ENCODE assay signal across 28 cellular contexts in genomic region chr1:223057569-223058093, GRCh38.
"Had no signal": no experiment of that assay in that cellular context is flagged by ENCODE, and none has a peak within 500 bp of the region (broad histone marks: within the 10 kb centered on the region; RNA-seq: fewer than 3 reads in every experiment).

No MANE protein-coding gene starts in this region.

- H3K36me3 ChIP-seq: breast epithelium, MG63, Peyer's patch, SJSA1 had no signal

- H3K27ac ChIP-seq: body of pancreas, breast epithelium, Peyer's patch, SJSA1 had no signal

- H3K9me2 ChIP-seq: SK-N-SH had no signal

- H3K9me3 ChIP-seq: body of pancreas, breast epithelium, MG63, Peyer's patch, SJSA1, SK-N-SH had no signal

- H3K4me2 ChIP-seq: SK-N-SH had no signal

- H3K9ac ChIP-seq: SK-N-SH had no signal

- ATAC-seq: activated CD4-positive, alpha-beta T cell treated with anti-CD3 and anti-CD28 coated beads for 36 hours; activated CD4-positive, CD25-positive, alpha-beta regulatory T cell treated with anti-CD3 and anti-CD28 coated beads, Interleukin-2, amount 50 U/mL, for 24 hours; activated CD8-positive, alpha-beta T cell treated with anti-CD3 and anti-CD28 coated beads, Interleukin-2, amount 10 ng/mL, durations not matched to agents 7 days and 5 days; body of pancreas; PC-3 had no signal

- H3K4me3 ChIP-seq: body of pancreas, breast epithelium, MG63, Peyer's patch, SJSA1 had no signal

- H3K27me3 ChIP-seq: body of pancreas, breast epithelium, Peyer's patch, SJSA1 had no signal

- H3K4me1 ChIP-seq: body of pancreas, breast epithelium, Peyer's patch, SJSA1 had no signal

- DNase-seq: activated CD4-positive, alpha-beta T cell treated with anti-CD3 and anti-CD28 coated beads for 36 hours; activated CD4-positive, alpha-beta T cell treated with anti-CD3 and anti-CD28 coated beads, Interleukin-2, amount 10 ng/mL, durations not matched to agents 7 days and 5 days; activated CD4-positive, alpha-beta T cell treated with anti-CD3 and anti-CD28 coated beads, Interleukin-2, amount 50 U/mL, for 48 hours; activated CD8-positive, alpha-beta T cell treated with anti-CD3 and anti-CD28 coated beads, Interleukin-2, amount 10 ng/mL, durations not matched to agents 7 days and 5 days; activated gamma-delta T cell; activated naive CD4-positive, alpha-beta T cell treated with Interleukin-2 at 50 U/mL for 16 hours; activated naive CD8-positive, alpha-beta T cell treated with anti-CD3 and anti-CD28 coated beads, Interleukin-2, amount 10 ng/mL, durations not matched to agents 7 days and 5 days; activated T-cell treated with anti-CD3 and anti-CD28 coated beads, Interleukin-2, amount 50 U/mL, for 24 hours; amygdala; body of pancreas; Kasumi-1; MG63; MV-4-11; NCI-H1092; NCI-H1436 treated with DMSO at 0.1 percent for 48 hours; NCI-H1694 treated with DMSO at 0.1 percent for 48 hours; NCI-H2029; NCI-H345; NCI-H524 treated with DMSO at 0.1 percent for 48 hours; NK-92 treated with Interleukin-12 subunit alpha and Interleukin-12 subunit beta, amount 100 ng/mL, for 24 hours; PC-3; Peyer's patch; RPMI8226; SHP77 treated with DMSO at 0.1 percent for 48 hours; SK-N-SH had no signal
